In the genomic region with DNA sequence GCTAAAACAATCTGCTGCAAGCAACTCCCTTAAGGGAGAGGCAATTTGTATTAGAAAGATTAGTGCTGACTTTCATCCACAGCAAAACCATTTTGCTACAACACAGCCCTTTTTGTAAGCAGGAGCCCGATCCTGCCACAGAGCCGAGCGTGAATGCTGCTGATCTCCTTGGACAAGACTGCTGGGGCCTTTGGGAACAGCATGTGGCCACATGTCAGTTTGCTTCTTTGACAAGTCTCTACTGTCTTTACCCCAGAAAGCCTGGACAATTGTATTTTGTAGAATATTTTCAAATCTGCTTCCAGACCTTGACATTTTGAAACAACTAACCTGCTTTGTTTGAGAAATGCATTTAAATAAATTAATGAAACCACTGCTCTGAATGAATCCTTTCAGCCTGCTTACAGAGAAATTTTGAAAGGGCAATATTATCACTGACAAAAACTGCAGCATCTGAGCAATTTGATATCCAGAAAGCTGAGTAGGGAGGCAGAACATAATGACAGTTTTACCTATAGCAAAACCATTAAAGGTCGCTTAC, we compare ENCODE assay signal across 31 cellular contexts.
A peak's percentile ranks its signal among the peaks of the same experiment; 100 is the strongest.
DNase-seq lines count a peak whose midpoint lies in the region; ATAC-seq and TF ChIP-seq lines count a peak whose summit lies in the region.
"Had no signal": no experiment of that assay in that cellular context is flagged by ENCODE, and none has a peak within 500 bp of the region (broad histone marks: within the 10 kb centered on the region; RNA-seq: fewer than 3 reads in every experiment).

No MANE protein-coding gene starts in this region.

- no peak overlapping the region for H3K4me3 Mint-ChIP-seq in activated CD4-positive, alpha-beta T cell treated with anti-CD3 and anti-CD28 coated beads, Interleukin-2, amount 10 ng/mL, durations not matched to agents 24 days and 14 days
- H3K4me3 Mint-ChIP-seq: activated naive CD8-positive, alpha-beta T cell treated with anti-CD3 and anti-CD28 coated beads for 36 hours; activated T-cell treated with anti-CD3 and anti-CD28 coated beads, Interleukin-2, amount 50 U/mL, for 4 hours; CD14-positive monocyte; T-helper 1 cell treated with Interleukin-12 subunit alpha and Interleukin-12 subunit beta and Interleukin-4 antibody, amounts not matched to agents 30 μg/mL and 1 μg/mL, for 36 hours; type B pancreatic cell had no signal

- peak overlapping the region; percentile 30 for H3K9ac ChIP-seq in neural cell (ENCODE audit: low read length)

- DNase-seq in NCI-H524 (lab: John Stamatoyannopoulos, UW) (peak; percentile 11 to 60), NCI-H524 treated with DMSO at 0.1 percent for 48 hours (lab: John Stamatoyannopoulos, UW) (no peak), foreskin melanocyte (peak; percentile 89), left colon (no peak)
- DNase-seq in activated CD4-positive, alpha-beta T cell treated with anti-CD3 and anti-CD28 coated beads, Interleukin-2, amount 10 ng/mL, durations not matched to agents 24 days and 14 days = no peak
- DNase-seq: 8988T; activated CD4-positive, CD25-positive, alpha-beta regulatory T cell; activated gamma-delta T cell; activated naive CD8-positive, alpha-beta T cell treated with anti-CD3 and anti-CD28 coated beads for 36 hours; activated T-cell treated with anti-CD3 and anti-CD28 coated beads, Interleukin-2, amount 50 U/mL, for 4 hours; Calu3; central memory CD4-positive, alpha-beta T cell; DND-41; GF-D8; mammary epithelial cell; NCI-H1048; NCI-H1694; NCI-H510A; sigmoid colon; stimulated activated CD4-positive, alpha-beta T cell treated with anti-CD3 and anti-CD28 coated beads, Interleukin-12 subunit alpha, Interleukin-12 subunit beta, amount 100 ng/mL, for 4 hours; stimulated activated CD4-positive, alpha-beta T cell treated with anti-CD3 and anti-CD28 coated beads, Interleukin-2, amount 100 ng/mL, for 48 hours had no signal

- peak; percentile 27 for TF ChIP-seq RAD21 in neural cell (conservative IDR thresholded peaks at IDR 0.05)

- H2AFZ ChIP-seq in neural cell (ENCODE audit: low read depth, low read length) = peak overlapping the region; percentile 19
- H2AFZ ChIP-seq: hepatocyte had no signal

- no peaks in the 10 kb centered on the region for H3K36me3 ChIP-seq in neural cell (ENCODE audit: insufficient read depth, low read length)
- H3K36me3 ChIP-seq: sigmoid colon had no signal

- H3K27ac ChIP-seq in neural cell (ENCODE audit: low read length) = peak overlapping the region; percentile 78
- H3K27ac ChIP-seq: hepatocyte, sigmoid colon had no signal

- H3K27me3 ChIP-seq in neural cell (ENCODE audit: insufficient read depth, low read depth, low read length) = no peaks in the 10 kb centered on the region
- H3K27me3 ChIP-seq: hepatocyte, sigmoid colon had no signal

- H3K79me2 ChIP-seq in neural cell (replicated peaks; ENCODE audit: insufficient read depth, low read length) = no peaks in the 10 kb centered on the region
- H3K79me2 ChIP-seq: hepatocyte had no signal

- peak overlapping the region; percentile 35 for H3K4me3 ChIP-seq in neural cell (ENCODE audit: low read length)
- H3K4me3 ChIP-seq: hepatocyte, K562, sigmoid colon had no signal

- H4K20me1 ChIP-seq in neural cell (ENCODE audit: insufficient read depth) = no peaks in the 10 kb centered on the region

- TF ChIP-seq EP300 in neural cell (conservative IDR thresholded peaks at IDR 0.05; ENCODE audit: poor library complexity, severe bottlenecking) = no peak

- H3K9me3 ChIP-seq in neural cell (ENCODE audit: low read length) = no peaks in the 10 kb centered on the region
- H3K9me3 ChIP-seq: sigmoid colon had no signal

- no peak for TF ChIP-seq CTCF in neural cell (IDR thresholded peaks at IDR 0.05; ENCODE audit: poor library complexity, severe bottlenecking)

- H3F3A ChIP-seq in neural cell (ENCODE audit: insufficient read depth, low read length, poor library complexity, severe bottlenecking) = peaks cover 7% of the 10 kb centered on the region

- no peaks in the 10 kb centered on the region for H3K27me3 Mint-ChIP-seq in activated CD4-positive, alpha-beta T cell treated with anti-CD3 and anti-CD28 coated beads, Interleukin-2, amount 10 ng/mL, durations not matched to agents 24 days and 14 days
- H3K27me3 Mint-ChIP-seq: activated naive CD8-positive, alpha-beta T cell treated with anti-CD3 and anti-CD28 coated beads for 36 hours; progenitor cell of endocrine pancreas had no signal

- ATAC-seq in left colon (no peak), GM19463 (IDR thresholded peaks at IDR 0.05; ENCODE audit: unreplicated experiment) (no peak), GM19397 (IDR thresholded peaks at IDR 0.05; ENCODE audit: unreplicated experiment) (no peak)
- ATAC-seq: activated T-cell treated with anti-CD3 and anti-CD28 coated beads, Interleukin-2, amount 50 U/mL, for 4 hours; K562; SK-N-SH treated with all-trans-retinoic acid at 6 μM for 48 hours had no signal

- intact Hi-C loops in left colon (cut with DNase I, micrococcal nuclease) = no loop called here
- intact Hi-C loops in activated CD4-positive, alpha-beta T cell treated with anti-CD3 and anti-CD28 coated beads, Interleukin-2, amount 10 ng/mL, durations not matched to agents 24 days and 14 days (cut with micrococcal nuclease) = no loop called here

- H3K9me3 Mint-ChIP-seq in activated CD4-positive, alpha-beta T cell treated with anti-CD3 and anti-CD28 coated beads, Interleukin-2, amount 10 ng/mL, durations not matched to agents 24 days and 14 days = no peaks in the 10 kb centered on the region
- H3K9me3 Mint-ChIP-seq: activated naive CD8-positive, alpha-beta T cell treated with anti-CD3 and anti-CD28 coated beads for 36 hours; activated T-cell treated with anti-CD3 and anti-CD28 coated beads, Interleukin-2, amount 50 U/mL, for 4 hours; T-helper 1 cell treated with Interleukin-12 subunit alpha and Interleukin-12 subunit beta and Interleukin-4 antibody, amounts not matched to agents 30 μg/mL and 1 μg/mL, for 36 hours had no signal

- no peak overlapping the region for H3K27ac Mint-ChIP-seq in activated CD4-positive, alpha-beta T cell treated with anti-CD3 and anti-CD28 coated beads, Interleukin-2, amount 10 ng/mL, durations not matched to agents 24 days and 14 days
- H3K27ac Mint-ChIP-seq: activated naive CD8-positive, alpha-beta T cell treated with anti-CD3 and anti-CD28 coated beads for 36 hours; CD14-positive monocyte; progenitor cell of endocrine pancreas; T-helper 1 cell treated with Interleukin-12 subunit alpha and Interleukin-12 subunit beta and Interleukin-4 antibody, amounts not matched to agents 30 μg/mL and 1 μg/mL, for 36 hours; type B pancreatic cell had no signal

- H3K4me1 Mint-ChIP-seq in activated CD4-positive, alpha-beta T cell treated with anti-CD3 and anti-CD28 coated beads, Interleukin-2, amount 10 ng/mL, durations not matched to agents 24 days and 14 days = no peaks in the 10 kb centered on the region
- H3K4me1 Mint-ChIP-seq: activated naive CD8-positive, alpha-beta T cell treated with anti-CD3 and anti-CD28 coated beads for 36 hours; CD14-positive monocyte had no signal

- no peaks in the 10 kb centered on the region for H3K9me2 ChIP-seq in neural cell (ENCODE audit: insufficient read depth, low read length)

- no peaks in the 10 kb centered on the region for H3K36me3 Mint-ChIP-seq in activated CD4-positive, alpha-beta T cell treated with anti-CD3 and anti-CD28 coated beads, Interleukin-2, amount 10 ng/mL, durations not matched to agents 24 days and 14 days (ENCODE audit: low read depth)
- H3K36me3 Mint-ChIP-seq: activated naive CD8-positive, alpha-beta T cell treated with anti-CD3 and anti-CD28 coated beads for 36 hours; CD14-positive monocyte; type B pancreatic cell had no signal

- H3K4me2 ChIP-seq in neural cell (ENCODE audit: low read length) = peak overlapping the region; percentile 15
- H3K4me2 ChIP-seq: hepatocyte had no signal

TF ChIP-seq in neural cell, 6 proteins besides CTCF, POLR2A, EP300 and RAD21:
- TF ChIP-seq SMC3 (conservative IDR thresholded peaks at IDR 0.05; ENCODE audit: poor library complexity) (no peak), TAF1 (IDR thresholded peaks at IDR 0.05; ENCODE audit: low read depth) (no peak), EZH2 (IDR thresholded peaks at IDR 0.05; ENCODE audit: borderline replicate concordance, insufficient read depth, low read length, poor library complexity, severe bottlenecking) (no peak), MXI1 (conservative IDR thresholded peaks at IDR 0.05; ENCODE audit: poor library complexity, severe bottlenecking) (no peak)

Comparison
In these comparisons a context has a peak if more than half of its experiments do, and no peak if none do; other contexts are left out.
1. DNase-seq: peak in NCI-H524 (2 of 2) and foreskin melanocyte (single experiment); none in NCI-H524 treated with DMSO at 0.1 percent for 48 hours (single experiment), left colon (0 of 2) and activated CD4-positive, alpha-beta T cell treated with anti-CD3 and anti-CD28 coated beads, Interleukin-2, amount 10 ng/mL, durations not matched to agents 24 days and 14 days (single experiment).